ENCODE assay signal across 17 cellular contexts in the genomic region with DNA sequence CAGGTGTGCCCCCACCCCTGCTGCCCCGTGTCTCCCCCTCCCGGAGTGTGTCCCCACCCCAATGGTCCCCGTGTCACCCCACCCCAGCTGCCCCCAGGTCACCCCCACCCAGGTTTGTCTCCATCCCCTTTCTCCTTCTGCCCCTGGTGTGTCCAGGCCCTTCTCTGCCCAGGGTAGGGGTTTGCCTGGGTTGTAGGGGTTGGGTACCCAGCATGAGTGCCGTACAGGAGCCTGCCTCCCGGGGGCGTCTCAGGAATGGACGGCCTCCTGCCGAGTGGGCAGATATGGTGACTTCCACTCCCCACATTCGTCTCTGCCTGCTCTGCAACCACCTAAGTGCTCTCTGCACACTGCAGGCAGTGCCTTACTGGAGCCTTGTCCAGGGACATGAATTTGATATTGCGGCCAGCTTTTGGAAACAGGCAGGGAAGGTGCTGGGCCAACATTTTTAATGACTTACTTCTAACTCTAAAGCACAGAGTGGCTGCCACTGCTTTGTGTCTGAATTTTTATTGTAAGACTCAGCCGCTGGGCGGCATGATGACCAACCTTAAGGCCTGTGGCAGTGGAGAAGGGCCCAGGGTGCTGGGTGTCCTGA. TPM values are rescaled to one million over a fixed set of nuclear protein-coding genes. Genes with fewer than 3 reads are reported as not detected.
DNase-seq lines count a peak whose midpoint lies in the region; ATAC-seq, FAIRE-seq and TF ChIP-seq lines count a peak whose summit lies in the region.
"Had no signal": no experiment of that assay in that cellular context is flagged by ENCODE, and none has a peak within 500 bp of the region (broad histone marks: within the 10 kb centered on the region; RNA-seq: fewer than 3 reads in every experiment).

No MANE protein-coding gene starts in this region.

- no peaks in the 10 kb centered on the region for H3K9me3 ChIP-seq in BLaER1
- H3K9me3 ChIP-seq in HEK293 (ENCODE audit: control insufficient read depth, insufficient read depth, low read depth, low read length) = no peaks in the 10 kb centered on the region
- no peaks in the 10 kb centered on the region for H3K9me3 ChIP-seq in psoas muscle
- H3K9me3 ChIP-seq: HAP-1 had no signal

- H3K36me3 ChIP-seq in BLaER1 (peaks cover 51% of the 10 kb centered on the region), HEK293 (ENCODE audit: control insufficient read depth in 2 of 2, insufficient read depth in 1 of 2, low read length in 2 of 2) (no peaks in the 10 kb centered on the region; a peak in 1 of 3 replicates), psoas muscle (ENCODE audit: insufficient read depth in 1 of 2, low read depth in 1 of 2) (peaks cover 0 to 3% of the 10 kb centered on the region in 2 donors)
- H3K36me3 ChIP-seq: HAP-1 had no signal

- no peak for TF ChIP-seq CTCF in HEK293 (tag by site-specific recombination; IDR thresholded peaks at IDR 0.05)
- TF ChIP-seq CTCF in psoas muscle (IDR thresholded peaks at IDR 0.05) = no peak

- POLR2A ChIA-PET in HEK293 (lab: Yijun Ruan, JAX) = no interaction called here

- peaks cover 74% of the 10 kb centered on the region for H4K20me1 ChIP-seq in BLaER1

- peak overlapping the region; percentile 77; the same call in 1 of the 2 replicates for H3K4me2 ChIP-seq in BLaER1

- 41 to 60% (median 41%) methylated on average over 12 of the region's 12 CpGs for WGBS in psoas muscle, 3 donors

- H3K4me3 ChIP-seq in BLaER1 = no peak overlapping the region
- no peak overlapping the region for H3K4me3 ChIP-seq in HEK293 (ENCODE audit: low read depth, low read length)
- H3K4me3 ChIP-seq in psoas muscle = no peak overlapping the region
- H3K4me3 ChIP-seq: HAP-1 had no signal

- peaks cover 77% of the 10 kb centered on the region for H3K4me1 ChIP-seq in BLaER1
- H3K4me1 ChIP-seq in HEK293 (ENCODE audit: control insufficient read depth, insufficient read depth, low read length) = no peaks in the 10 kb centered on the region
- H3K4me1 ChIP-seq in psoas muscle = peaks cover 22% of the 10 kb centered on the region
- H3K4me1 ChIP-seq: HAP-1 had no signal

- H3K9ac ChIP-seq in BLaER1 = no peak overlapping the region

- ATAC-seq in psoas muscle = peak; percentile 26 to 63 (median 54)

- CTCF ChIA-PET in HEK293 (lab: Yijun Ruan, JAX) = no interaction called here

- intact Hi-C loops in psoas muscle (cut with DNase I) = no loop called here

- DNase-seq in epidermal melanocyte (ENCODE audit: insufficient read length, low spot score) = peak; percentile 0
- DNase-seq in psoas muscle = no peak
- no peak for DNase-seq in foreskin melanocyte
- DNase-seq in GM19240 (ENCODE audit: insufficient read length, low spot score) = no peak
- DNase-seq in H54 (ENCODE audit: insufficient read length, low spot score) = no peak
- DNase-seq in pons (ENCODE audit: low spot score) = no peak
- DNase-seq: AML-193, DMS79 treated with DMSO at 0.1 percent for 48 hours, NCI-H1105, NCI-H1694, NCI-H2081 treated with DMSO at 0.1 percent for 48 hours, NCI-H510A treated with DMSO at 0.1 percent for 48 hours, NCI-H774 had no signal

- no peak for FAIRE-seq in H54 (lab: Jason Lieb, UNC)

- H3K27me3 ChIP-seq in BLaER1 (no peaks in the 10 kb centered on the region), psoas muscle (ENCODE audit: insufficient read depth in 3 of 3, low read length in 2 of 3) (no peaks in the 10 kb centered on the region)

- H3K27ac ChIP-seq in BLaER1 (no peak overlapping the region), HEK293 (ENCODE audit: extremely low read depth, low read depth, low read length) (no peak overlapping the region), psoas muscle (peak overlapping the region; percentile 53)

- no peak for TF ChIP-seq POLR2A in H54 (IDR thresholded peaks at IDR 0.05; ENCODE audit: low read depth, low read length)

TF ChIP-seq in HEK293, 187 proteins besides CTCF, POLR2A, EP300 and RAD21:
- TF ChIP-seq ZBTB10 (tag by site-specific recombination; IDR thresholded peaks at IDR 0.05) (no peak), GLIS1 (tag by site-specific recombination; IDR thresholded peaks at IDR 0.05) (peak; percentile 45; the same call in 1 of the 2 replicates), SCRT1 (tag by site-specific recombination; IDR thresholded peaks at IDR 0.05; ENCODE audit: borderline replicate concordance) (no peak), EGR2 (tag by site-specific recombination; IDR thresholded peaks at IDR 0.05; ENCODE audit: low read depth) (0 out of 2 replicates have a peak, but pooled peaks have one; percentile 22), ZIC2 (tag by site-specific recombination; IDR thresholded peaks at IDR 0.05) (peak; percentile 85), ZBTB11 (tag by site-specific recombination; conservative IDR thresholded peaks at IDR 0.05; ENCODE audit: low read depth) (no peak), ZNF341 (tag by site-specific recombination; IDR thresholded peaks at IDR 0.05; ENCODE audit: low read depth) (0 out of 2 replicates have a peak, but pooled peaks have one; percentile 15), ZFHX2 (tag by site-specific recombination; conservative IDR thresholded peaks at IDR 0.05) (peak; percentile 34; the same call in 1 of the 2 replicates)

RNA-seq across cellular contexts. Expression of gene LRRC14B, which starts 6.7 kb away (rescaled TPM):
- total RNA-seq in psoas muscle = 10 to 100 TPM in 1 of 4 donors, 1 to 10 TPM in 3; 1.3 to 13.4 (median 9.0) TPM
- polyA plus RNA-seq in psoas muscle = 10 to 100 TPM in 2 of 3 donors, under 1 TPM in 1; 0.42 to 15.5 (median 14.5) TPM
- polyA plus RNA-seq: CD14-positive monocyte had no signal

RNA-seq across cellular contexts. Expression of gene CCDC127, which starts 20.0 kb away (rescaled TPM):
- 1 to 10 TPM; 6.9 to 9.6 (median 7.4) TPM for total RNA-seq in psoas muscle
- 10 to 100 TPM in 1 of 3 donors, 1 to 10 TPM in 2; 4.1 to 11.2 (median 5.5) TPM for polyA plus RNA-seq in psoas muscle

RNA-seq across cellular contexts. Expression of gene SDHA, which starts 20.1 kb away (rescaled TPM):
- 100 to 1,000 TPM; 269 to 363 (median 314) TPM for total RNA-seq in psoas muscle
- 100 to 1,000 TPM; 160 to 205 (median 205) TPM for polyA plus RNA-seq in psoas muscle
